Comparison of ENCODE assay signal across 8 cellular contexts in the genomic region with DNA sequence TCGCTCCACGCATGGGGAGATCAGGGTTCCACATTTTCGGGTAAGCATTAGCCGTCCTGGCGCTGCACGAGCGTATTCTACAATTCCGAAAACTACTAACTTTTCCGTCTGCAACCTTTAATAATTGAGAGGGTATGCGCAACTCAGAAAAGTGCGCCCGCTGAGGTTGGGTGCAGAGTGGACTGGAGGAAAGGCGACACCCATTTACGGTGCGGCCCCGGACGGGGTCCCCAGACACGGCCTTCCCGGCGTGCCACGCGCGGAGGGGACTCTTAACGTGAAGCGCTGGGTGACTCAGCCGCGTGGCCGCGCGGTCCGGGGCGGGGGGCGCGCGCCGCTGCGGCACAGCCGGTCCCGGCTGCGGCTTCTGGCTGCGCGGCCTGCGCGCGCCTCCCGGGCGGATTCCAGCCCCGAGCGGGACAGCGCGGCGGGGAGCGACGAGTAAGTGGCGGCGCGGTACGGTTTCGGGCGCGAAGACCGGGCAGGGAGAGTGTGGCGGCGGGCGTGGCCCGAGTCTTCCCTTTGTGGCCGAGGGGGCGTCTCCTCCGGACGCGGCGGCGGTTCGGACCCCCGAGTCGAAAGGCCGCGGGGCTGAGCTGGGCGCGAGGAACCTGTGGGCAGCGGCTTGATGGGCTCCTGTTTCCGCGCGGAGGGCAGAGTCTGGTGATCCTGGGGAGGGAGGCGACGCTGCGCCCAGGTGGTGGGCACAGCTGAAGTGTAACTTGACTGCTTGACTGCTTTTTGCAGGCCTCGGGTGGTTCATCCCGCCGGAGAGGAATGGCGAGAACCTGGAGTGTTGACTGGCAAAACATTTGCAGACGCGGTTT. TPM values are rescaled to one million over a fixed set of nuclear protein-coding genes. Genes with fewer than 3 reads are reported as not detected.
DNase-seq lines count a peak whose midpoint lies in the region; ATAC-seq, FAIRE-seq and TF ChIP-seq lines count a peak whose summit lies in the region.

A gene (plus strand): TSS at position 330 of the 827 bp plus-strand sequence. CDS start 27,098 bp downstream, outside the sequence.
A gene with protein sequence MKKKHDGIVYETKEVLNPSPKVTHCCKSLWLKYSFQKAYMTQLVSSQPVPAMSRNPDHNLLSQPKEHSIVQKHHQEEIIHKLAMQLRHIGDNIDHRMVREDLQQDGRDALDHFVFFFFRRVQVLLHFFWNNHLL (minus strand): TSS at position 184 of the 827 bp plus-strand sequence. CDS start 16,772 bp downstream, outside the sequence.

- FAIRE-seq in H1 (lab: Jason Lieb, UNC), result no peak

- POLR2A ChIA-PET in H1 (lab: Charles Lee; ENCODE audit: partially characterized antibody), result interaction anchor here (0.8 to 2.0 kb wide), 4 partner anchors 13 to 155 kb away, joined by 3 to 6 read pairs (median 4); no protein-coding TSS in a partner anchor

- H3K9me3 ChIP-seq in H1 (ENCODE audit: insufficient read depth in 2 of 2, low read depth in 1 of 2, low read length in 1 of 2), result no peaks in the 10 kb centered on the region

- TF ChIP-seq CTCF in GM20000 (IDR thresholded peaks at IDR 0.05; ENCODE audit: extremely low read depth, missing control alignments), result no peak
- TF ChIP-seq CTCF in H1 (IDR thresholded peaks at IDR 0.05; ENCODE audit: control extremely low read depth in 1 of 3, insufficient read depth in 1 of 3, low read depth in 1 of 3, low read length in 3 of 3), result no peak

- DNase-seq in COLO829 (ENCODE audit: low spot score), result peak; percentile 81
- peak; percentile 94 for DNase-seq in GM20000 (ENCODE audit: low spot score)
- DNase-seq in HS-5 (ENCODE audit: low read depth), result peak; percentile 42
- peak; percentile 83 for DNase-seq in NOMO-1 treated with dmso at 0.1 percent for 144 hours (lab: John Stamatoyannopoulos, UW; ENCODE audit: unreplicated experiment)
- DNase-seq in activated CD8-positive, alpha-beta memory T cell treated with anti-CD3 and anti-CD28 coated beads, Interleukin-2, amount 10 ng/mL, durations not matched to agents 7 days and 5 days, result peak; percentile 93
- peak in 1 of 2 experiments; percentile 81 for DNase-seq in H1 (ENCODE audit: low read depth in 1 of 2, low spot score in 2 of 2)
- peak; percentile 97 for DNase-seq in mesenteric fat pad (ENCODE audit: low spot score)
- peak; percentile 77 for DNase-seq in stimulated activated CD8-positive, alpha-beta memory T cell treated with anti-CD3 and anti-CD28 coated beads, Interleukin-12 subunit alpha, Interleukin-12 subunit beta, amount 100 ng/mL, for 4 hours (ENCODE audit: low read depth)

- peak within 1 kb of the TSS; percentile 83 for H3K18ac ChIP-seq in H1 (ENCODE audit: extremely low read depth, low read length)

- peak within 1 kb of the TSS; percentile 85 for H4K91ac ChIP-seq in H1 (replicated peaks; ENCODE audit: insufficient read length, low read length)

- H4K20me1 ChIP-seq in H1 (replicated peaks in 1 of 2; ENCODE audit: control insufficient read depth in 1 of 2, insufficient read depth in 2 of 2, low read length in 2 of 2), result no peaks in the 10 kb centered on the region

- H3K14ac ChIP-seq in H1 (ENCODE audit: insufficient read length), result no peak within 1 kb of the TSS

- TF ChIP-seq EP300 in H1 (IDR thresholded peaks at IDR 0.05; ENCODE audit: borderline replicate concordance in 1 of 2, low read depth in 2 of 2, low read length in 2 of 2), result no peak

- H3K4me1 ChIP-seq in H1 (replicated peaks in 1 of 4; ENCODE audit: control insufficient read depth in 3 of 4, insufficient read depth in 4 of 4, low read length in 3 of 4), result peaks cover 0 to 6% (median 4%) of the 10 kb centered on the region in 4 experiments; a peak in 4 of 7 replicates

- peak within 1 kb of the TSS; percentile 80 for H2BK12ac ChIP-seq in H1 (ENCODE audit: low read depth, low read length)

- H3K27ac Mint-ChIP-seq in activated CD8-positive, alpha-beta memory T cell treated with anti-CD3 and anti-CD28 coated beads, Interleukin-2, amount 10 ng/mL, durations not matched to agents 7 days and 5 days, result peak within 1 kb of the TSS; percentile 98

- H3K4me3 Mint-ChIP-seq in activated CD8-positive, alpha-beta memory T cell treated with anti-CD3 and anti-CD28 coated beads, Interleukin-2, amount 10 ng/mL, durations not matched to agents 7 days and 5 days, result peak within 1 kb of the TSS; percentile 99

- peaks cover 5% of the 10 kb centered on the region for H3K23me2 ChIP-seq in H1 (ENCODE audit: low read depth, low read length)

- H4K5ac ChIP-seq in H1 (ENCODE audit: insufficient read length, low read depth, low read length), result peak within 1 kb of the TSS; percentile 93

- H3K9me3 Mint-ChIP-seq in activated CD8-positive, alpha-beta memory T cell treated with anti-CD3 and anti-CD28 coated beads, Interleukin-2, amount 10 ng/mL, durations not matched to agents 7 days and 5 days (ENCODE audit: low read depth), result no peaks in the 10 kb centered on the region

- no peak within 1 kb of the TSS for H3K23ac ChIP-seq in H1 (ENCODE audit: insufficient read length)

- H2AK5ac ChIP-seq in H1 (ENCODE audit: low read depth, low read length), result no peak within 1 kb of the TSS

- peak within 1 kb of the TSS; percentile 69 for H3K56ac ChIP-seq in H1 (replicated peaks; ENCODE audit: insufficient read length, low read depth, low read length)

- H3K4me1 Mint-ChIP-seq in activated CD8-positive, alpha-beta memory T cell treated with anti-CD3 and anti-CD28 coated beads, Interleukin-2, amount 10 ng/mL, durations not matched to agents 7 days and 5 days, result peaks cover 36% of the 10 kb centered on the region

- H2BK5ac ChIP-seq in H1 (ENCODE audit: low read depth, low read length), result peak within 1 kb of the TSS; percentile 83

- peak within 1 kb of the TSS; percentile 88 for H4K8ac ChIP-seq in H1 (ENCODE audit: extremely low read depth, insufficient read depth, low read length)

- peak; percentile 49 to 82 for TF ChIP-seq POLR2A in H1 (IDR thresholded peaks at IDR 0.05; ENCODE audit: control extremely low read depth in 1 of 2, low read depth in 2 of 2, low read length in 2 of 2)

- WGBS in H1 (ENCODE audit: extremely low coverage in 1 of 2, insufficient coverage in 1 of 2, insufficient read length in 1 of 2, insufficient replicate concordance in 2 of 2, low coverage in 1 of 2, low lambda C conversion rate in 2 of 2, missing lambda C conversion rate in 1 of 2), 2 experiments, result 2% methylated on average over 54 of the region's 93 CpGs; no CpG with 5 or more reads in 1 of the 2 experiments

- CTCF ChIA-PET in activated CD8-positive, alpha-beta memory T cell treated with anti-CD3 and anti-CD28 coated beads, Interleukin-2, amount 10 ng/mL, durations not matched to agents 7 days and 5 days (lab: Charles Lee), result interaction anchor here (1.1 to 1.3 kb wide), 4 partner anchors 10 to 158 kb away, joined by 3 to 4 read pairs (median 4); no protein-coding TSS in a partner anchor
- CTCF ChIA-PET in H1 (lab: Charles Lee; ENCODE audit: partially characterized antibody), result interaction anchor here (0.5 to 2.0 kb wide), 10 partner anchors 9 to 150 kb away, joined by 3 to 6 read pairs (median 3); no protein-coding TSS in a partner anchor

- H3K4me2 ChIP-seq in H1 (ENCODE audit: insufficient read depth in 1 of 2, low read depth in 2 of 2, low read length in 2 of 2), result peak within 1 kb of the TSS; percentile 70 to 92

- no peaks in the 10 kb centered on the region for H3K36me3 ChIP-seq in H1 (ENCODE audit: control insufficient read depth in 2 of 4, insufficient read depth in 4 of 4, low read length in 3 of 4)

- no peaks in the 10 kb centered on the region for H3K27me3 Mint-ChIP-seq in activated CD8-positive, alpha-beta memory T cell treated with anti-CD3 and anti-CD28 coated beads, Interleukin-2, amount 10 ng/mL, durations not matched to agents 7 days and 5 days

- peak within 1 kb of the TSS; percentile 80 to 96 (median 94) for H3K4me3 ChIP-seq in H1 (ENCODE audit: extremely low read depth in 1 of 4, insufficient read depth in 2 of 4, low read depth in 3 of 4, low read length in 4 of 4)

- H3K9ac ChIP-seq in H1 (replicated peaks in 1 of 4; ENCODE audit: extremely low read depth in 1 of 4, low read depth in 3 of 4, low read length in 3 of 4), result peak within 1 kb of the TSS; percentile 78 to 97 (median 86)

- H3K79me2 ChIP-seq in H1 (ENCODE audit: control insufficient read depth in 1 of 2, insufficient read depth in 2 of 2, low read length in 2 of 2), result peaks cover 0 to 41% of the 10 kb centered on the region in 2 experiments; a peak in 2 of 4 replicates

- H3K27me3 ChIP-seq in H1 (replicated peaks in 1 of 4; ENCODE audit: control insufficient read depth in 3 of 4, extremely low read depth in 1 of 4, insufficient read depth in 3 of 4, low read length in 3 of 4), result no peaks in the 10 kb centered on the region

- peak within 1 kb of the TSS; percentile 27 for H3K4ac ChIP-seq in H1 (replicated peaks; ENCODE audit: insufficient read length, low read depth, low read length)

- no peak for TF ChIP-seq RAD21 in H1 (IDR thresholded peaks at IDR 0.05 in 1 of 2, conservative IDR thresholded peaks at IDR 0.05 in 1 of 2; ENCODE audit: low read depth in 2 of 2, low read length in 2 of 2)

- no peak within 1 kb of the TSS for H2BK20ac ChIP-seq in H1 (ENCODE audit: low read length)

- peaks cover 13% of the 10 kb centered on the region for H3K36me3 Mint-ChIP-seq in activated CD8-positive, alpha-beta memory T cell treated with anti-CD3 and anti-CD28 coated beads, Interleukin-2, amount 10 ng/mL, durations not matched to agents 7 days and 5 days

- peak within 1 kb of the TSS; percentile 93 for H2AFZ ChIP-seq in H1 (ENCODE audit: low read length)

- no peak within 1 kb of the TSS for H2BK15ac ChIP-seq in H1 (ENCODE audit: low read length)

- H3K79me1 ChIP-seq in H1 (ENCODE audit: low read depth, low read length), result peaks cover 2% of the 10 kb centered on the region; the same call in 1 of the 2 replicates

- peak; percentile 87 for ATAC-seq in activated CD8-positive, alpha-beta memory T cell treated with anti-CD3 and anti-CD28 coated beads, Interleukin-2, amount 10 ng/mL, durations not matched to agents 7 days and 5 days

- H2BK120ac ChIP-seq in H1 (replicated peaks; ENCODE audit: low read depth, low read length), result peak within 1 kb of the TSS; percentile 10

- peak within 1 kb of the TSS; percentile 61; the same call in 1 of the 2 replicates for H3K27ac ChIP-seq in H1 (ENCODE audit: low read depth, low read length)

RNA-seq across cellular contexts. Expression of the first gene that starts in this region (rescaled TPM):
- total RNA-seq in activated CD8-positive, alpha-beta memory T cell treated with anti-CD3 and anti-CD28 coated beads, Interleukin-2, amount 10 ng/mL, durations not matched to agents 7 days and 5 days, result 10 to 100 TPM; 53.9 to 65.0 TPM
- 23.2 and 26.2 TPM in 2 replicates for total RNA-seq in H1 (2021; fragmentation: NEBNext Ultra II Directional; extraction: Animal tissue kit (Norgen Biotek cat#: 25700))
- polyA plus RNA-seq in H1 (2011; rRNA removed), result 8.4 and 10.1 TPM in 2 replicates
- polyA plus RNA-seq in H1 (2011; cell fraction: cytosol; rRNA removed), result 14.6 TPM
- polyA plus RNA-seq in H1 (2011; cell fraction: nucleus; rRNA removed), result 9.5 TPM
- polyA plus RNA-seq in H1 (2012, experiment 1 of 2), result 12.0 to 17.1 TPM (median 13.5 TPM) in 4 replicates
- 0.92 TPM for polyA plus RNA-seq in H1 (2012, experiment 2 of 2)
- 14.9 TPM for polyA plus RNA-seq in H1 (2013, experiment 1 of 2)
- polyA plus RNA-seq in H1 (2013, experiment 2 of 2), result 15.7 TPM
- 26.8 and 36.7 TPM in 2 replicates for polyA minus RNA-seq in H1 (2011; rRNA and poly(A)+ RNA removed)
- 15.2 TPM for polyA minus RNA-seq in H1 (2011; cell fraction: cytosol; rRNA and poly(A)+ RNA removed)
- polyA minus RNA-seq in H1 (2011; cell fraction: nucleus; rRNA and poly(A)+ RNA removed), result 25.3 TPM
- total RNA-seq in mesenteric fat pad, result 81.7 TPM

RNA-seq across cellular contexts. Expression of the second gene that starts in this region (rescaled TPM):
- under 1 TPM in 1 of 2 experiments, not detected in 1; 0.32 TPM for total RNA-seq in activated CD8-positive, alpha-beta memory T cell treated with anti-CD3 and anti-CD28 coated beads, Interleukin-2, amount 10 ng/mL, durations not matched to agents 7 days and 5 days
- total RNA-seq in H1 (2021; fragmentation: NEBNext Ultra II Directional; extraction: Animal tissue kit (Norgen Biotek cat#: 25700)), result not detected in 2 replicates
- 0.06 and 0.20 TPM in 2 replicates for polyA plus RNA-seq in H1 (2011; rRNA removed)
- polyA plus RNA-seq in H1 (2011; cell fraction: cytosol; rRNA removed), result 0.23 TPM
- polyA plus RNA-seq in H1 (2011; cell fraction: nucleus; rRNA removed), result 0.16 TPM
- polyA plus RNA-seq in H1 (2012, experiment 1 of 2), result 0.17 to 0.21 TPM in 2 of 4 replicates, not detected in the others
- not detected for polyA plus RNA-seq in H1 (2012, experiment 2 of 2)
- not detected for polyA plus RNA-seq in H1 (2013, experiment 1 of 2)
- polyA plus RNA-seq in H1 (2013, experiment 2 of 2), result 0.04 TPM
- polyA minus RNA-seq in H1 (2011; rRNA and poly(A)+ RNA removed), result 0.19 TPM in 1 of 2 replicates, not detected in the other
- not detected for polyA minus RNA-seq in H1 (2011; cell fraction: cytosol; rRNA and poly(A)+ RNA removed)
- not detected for polyA minus RNA-seq in H1 (2011; cell fraction: nucleus; rRNA and poly(A)+ RNA removed)
- not detected for total RNA-seq in mesenteric fat pad
